ENCODE assay signal across 19 cellular contexts in the genomic region with DNA sequence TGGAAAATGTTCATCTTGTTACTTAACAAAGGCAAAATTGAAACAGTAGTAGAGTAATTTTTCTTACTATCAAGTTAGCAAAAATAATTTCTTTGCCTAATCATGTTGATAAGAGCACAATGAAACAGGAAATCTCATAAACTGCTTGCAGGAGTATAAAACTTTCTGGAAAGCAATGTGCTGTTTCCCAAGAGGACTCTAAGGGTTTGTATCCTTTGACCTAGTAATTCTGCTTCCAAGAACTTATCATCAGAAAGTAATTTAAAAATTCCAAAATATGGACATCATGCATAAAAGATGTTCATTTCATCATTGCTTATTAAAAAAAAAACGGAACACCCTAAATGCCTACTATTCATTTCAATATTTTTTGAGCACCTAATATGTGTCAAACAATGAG. TPM values are rescaled to one million over a fixed set of nuclear protein-coding genes. Genes with fewer than 3 reads are reported as not detected.
DNase-seq lines count a peak whose midpoint lies in the region; ATAC-seq and TF ChIP-seq lines count a peak whose summit lies in the region.
"Had no signal": no experiment of that assay in that cellular context is flagged by ENCODE, and none has a peak within 500 bp of the region (broad histone marks: within the 10 kb centered on the region; RNA-seq: fewer than 3 reads in every experiment).

No MANE protein-coding gene starts in this region.

- DNase-seq in EH (ENCODE audit: low read depth) (peak; percentile 33), RWPE2 (ENCODE audit: low spot score) (no peak), fibroblast of mammary gland (ENCODE audit: low read depth) (peak; percentile 58), omental fat pad (ENCODE audit: low spot score) (no peak), A172 (ENCODE audit: low spot score) (no peak), AG20443 (ENCODE audit: low spot score) (no peak), cerebellar cortex (ENCODE audit: low spot score) (no peak), NOMO-1 (lab: John Stamatoyannopoulos, UW; ENCODE audit: unreplicated experiment in 2 of 2) (no peak)
- DNase-seq: activated CD4-positive, alpha-beta T cell treated with anti-CD3 and anti-CD28 coated beads for 48 hours; activated T-cell treated with anti-CD3 and anti-CD28 coated beads, Interleukin-2, amount 50 U/mL, for 48 hours; COR-L47; effector CD8-positive, alpha-beta T cell; GF-D8; kidney glomerular epithelial cell; NCI-H1105; NCI-H446; PC-3; stimulated activated CD4-positive, alpha-beta T cell treated with anti-CD3 and anti-CD28 coated beads, Interleukin-2, amount 100 ng/mL, for 48 hours; T-helper 2 cell had no signal

- no peaks in the 10 kb centered on the region for H3K27me3 ChIP-seq in RWPE2 (ENCODE audit: insufficient read depth, poor library complexity, severe bottlenecking)

- H3K4me3 ChIP-seq in RWPE2 (ENCODE audit: severe bottlenecking) (no peak overlapping the region), fibroblast of mammary gland (ENCODE audit: control insufficient read depth, low read depth, low read length) (no peak overlapping the region)

- peaks cover 14% of the 10 kb centered on the region for H3K4me1 ChIP-seq in RWPE2 (ENCODE audit: insufficient read depth, poor library complexity, severe bottlenecking)

- TF ChIP-seq CTCF in RWPE2 (IDR thresholded peaks at IDR 0.05; ENCODE audit: poor library complexity, severe bottlenecking) (no peak), fibroblast of mammary gland (conservative IDR thresholded peaks at IDR 0.05; ENCODE audit: control insufficient read depth, insufficient read depth, low read depth, low read length) (no peak), omental fat pad (IDR thresholded peaks at IDR 0.05) (no peak)

- H3K27ac ChIP-seq in RWPE2 (ENCODE audit: poor library complexity, severe bottlenecking) = peak overlapping the region; percentile 7

- H3K9me3 ChIP-seq in RWPE2 (ENCODE audit: severe bottlenecking) = no peaks in the 10 kb centered on the region

- ATAC-seq in RWPE2 (ENCODE audit: low read depth) (peak; percentile 37; the same call in 1 of the 3 replicates), omental fat pad (ENCODE audit: low FRiP score) (peak; percentile 62)
- ATAC-seq: PC-3 had no signal

- H3K36me3 ChIP-seq in RWPE2 (ENCODE audit: low read depth) = no peaks in the 10 kb centered on the region

RNA-seq across cellular contexts. Expression of gene TNFAIP3, which starts 46.1 kb away (rescaled TPM):
- total RNA-seq in omental fat pad = 100 to 1,000 TPM in 1 of 4 donors, 10 to 100 TPM in 3; 24.2 to 250 (median 44.5) TPM
- total RNA-seq in A172 (2014; rRNA removed; shearing (Covaris generic)) = 1.2 and 1.6 TPM in 2 replicates

Comparison
In these comparisons a context has a peak if more than half of its experiments do, and no peak if none do; other contexts are left out.
1. DNase-seq: peak in EH (single experiment) and fibroblast of mammary gland (single experiment); none in RWPE2 (single experiment), omental fat pad (single experiment), A172 (single experiment), AG20443 (single experiment), cerebellar cortex (single experiment) and NOMO-1 (0 of 2).